In the genomic region with DNA sequence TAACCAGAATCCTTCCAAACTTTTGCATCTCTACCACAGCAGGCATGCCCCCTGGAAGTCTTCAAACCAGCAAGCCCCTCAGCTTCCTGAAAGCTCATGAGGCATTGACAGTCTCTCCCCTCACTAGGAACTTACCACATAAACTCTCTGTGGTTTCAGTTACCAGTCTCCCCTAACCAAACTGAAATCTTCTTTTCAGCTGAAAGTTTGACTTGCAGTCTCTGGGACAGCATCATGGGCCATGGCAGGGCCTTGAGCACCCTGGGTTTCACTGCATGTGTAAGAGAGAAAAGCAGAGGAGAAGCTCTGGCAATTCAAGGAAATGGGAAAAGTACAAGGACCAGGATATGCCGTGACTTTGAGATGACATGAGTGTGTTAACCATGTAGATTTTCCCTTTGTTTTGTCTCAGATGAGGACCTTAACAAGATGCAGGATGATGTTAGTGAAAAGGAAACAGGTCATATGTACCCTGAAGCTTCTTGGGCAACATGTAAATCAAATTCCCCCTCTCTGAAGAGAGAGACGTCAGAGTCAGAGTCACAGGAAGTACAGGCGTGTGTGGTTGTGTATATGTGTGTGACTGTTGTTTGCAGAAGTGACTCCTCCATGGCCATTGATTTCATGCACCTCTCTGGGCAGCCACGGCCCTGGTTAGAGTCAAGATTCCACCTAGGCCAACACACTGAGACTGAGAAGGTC, we compare ENCODE assay signal across 8 cellular contexts.
DNase-seq lines count a peak whose midpoint lies in the region; ATAC-seq and TF ChIP-seq lines count a peak whose summit lies in the region.

No MANE protein-coding gene starts in this region.

- H3K4me2 ChIP-seq in OCI-LY3 (ENCODE audit: low read length): peak overlapping the region; percentile 25; the same call in 1 of the 2 replicates

- no peaks in the 10 kb centered on the region for H3K9me3 ChIP-seq in OCI-LY3 (ENCODE audit: insufficient read depth, low read length)
- no peaks in the 10 kb centered on the region for H3K9me3 ChIP-seq in transverse colon

- H3K9me3 Mint-ChIP-seq in activated naive CD4-positive, alpha-beta T cell treated with anti-CD3 and anti-CD28 coated beads, Interleukin-2, amount 50 U/mL, for 72 hours: peaks cover 4 to 5% of the 10 kb centered on the region in 2 donors

- no peak overlapping the region for H3K4me3 ChIP-seq in OCI-LY3 (ENCODE audit: low read length)
- no peak overlapping the region for H3K4me3 ChIP-seq in transverse colon

- peak overlapping the region; percentile 33; the same call in 1 of the 2 replicates for H2AFZ ChIP-seq in OCI-LY3 (ENCODE audit: low read depth, low read length)

- H3K36me3 Mint-ChIP-seq in activated naive CD4-positive, alpha-beta T cell treated with anti-CD3 and anti-CD28 coated beads, Interleukin-2, amount 50 U/mL, for 72 hours: no peaks in the 10 kb centered on the region

- no peaks in the 10 kb centered on the region for H3K79me2 ChIP-seq in OCI-LY3 (ENCODE audit: low read length)

- H3K27ac ChIP-seq in OCI-LY3 (ENCODE audit: low read length) (no peak overlapping the region), transverse colon (peak overlapping the region in 3 of 4 donors; percentile 22 to 32 (median 31)), substantia nigra (ENCODE audit: low read depth, low read length, poor library complexity, severe bottlenecking) (no peak overlapping the region)

- no peak overlapping the region for H3K9ac ChIP-seq in OCI-LY3 (ENCODE audit: low read length)

- H4K20me1 ChIP-seq in OCI-LY3 (ENCODE audit: insufficient read depth, low read length): no peaks in the 10 kb centered on the region

- 77 to 80% methylated on average over 3 to 4 of the region's 4 CpGs for WGBS in transverse colon (ENCODE audit: low coverage in 1 of 2), 2 donors

- TF ChIP-seq EP300 in transverse colon (IDR thresholded peaks at IDR 0.05; ENCODE audit: low read depth): no peak

- in situ Hi-C loops in transverse colon (cut with MboI; ENCODE audit: low pct_ligation_motif_present in 1 of 4, low pct_unique_long_range_greater_than_20kb in 1 of 4, low sequenced_read_pairs in 3 of 4) (no loop called here), KBM-7 (cut with MboI; ENCODE audit: low pct_unique_long_range_greater_than_20kb, low sequenced_read_pairs) (no loop called here)

- TF ChIP-seq CTCF in OCI-LY3 (IDR thresholded peaks at IDR 0.05; ENCODE audit: low read depth, low read length): no peak
- TF ChIP-seq CTCF in transverse colon (IDR thresholded peaks at IDR 0.05): no peak

- H3K4me1 ChIP-seq in OCI-LY3 (ENCODE audit: low read length): peaks cover 16% of the 10 kb centered on the region
- peaks cover 0 to 26% (median 11%) of the 10 kb centered on the region in 4 donors for H3K4me1 ChIP-seq in transverse colon

- intact Hi-C loops in transverse colon (cut with DNase I; ENCODE audit: low total_unique reads): no loop called here

- H3K36me3 ChIP-seq in OCI-LY3 (replicated peaks; ENCODE audit: low read depth, low read length) (no peaks in the 10 kb centered on the region), transverse colon (no peaks in the 10 kb centered on the region)

- peak overlapping the region; percentile 19 to 26 for H3K27ac Mint-ChIP-seq in activated naive CD4-positive, alpha-beta T cell treated with anti-CD3 and anti-CD28 coated beads, Interleukin-2, amount 50 U/mL, for 72 hours

- TF ChIP-seq POLR2A in transverse colon (IDR thresholded peaks at IDR 0.05): no peak

- DNase-seq in activated naive CD4-positive, alpha-beta T cell treated with anti-CD3 and anti-CD28 coated beads, Interleukin-2, amount 50 U/mL, for 72 hours (ENCODE audit: low spot score in 2 of 2): no peak
- no peak for DNase-seq in activated naive CD4-positive, alpha-beta T cell treated with Interleukin-2 at 50 U/mL for 16 hours
- no peak for DNase-seq in transverse colon
- DNase-seq in substantia nigra (lab: John Stamatoyannopoulos, UW): no peak
- no peak for DNase-seq in KBM-7
- DNase-seq in NCI-H524 treated with DMSO at 0.1 percent for 48 hours (lab: John Stamatoyannopoulos, UW): no peak

- H3K27me3 ChIP-seq in OCI-LY3 (ENCODE audit: low read depth, low read length) (no peaks in the 10 kb centered on the region), transverse colon (no peaks in the 10 kb centered on the region)

- peak; percentile 74 to 78 for ATAC-seq in activated naive CD4-positive, alpha-beta T cell treated with anti-CD3 and anti-CD28 coated beads, Interleukin-2, amount 50 U/mL, for 72 hours
- ATAC-seq in HG02885 (IDR thresholded peaks at IDR 0.05; ENCODE audit: poor library complexity, unreplicated experiment): peak; percentile 85

Comparison
In these comparisons a context has a peak if more than half of its experiments do, and no peak if none do; other contexts are left out.
1. H3K27ac ChIP-seq: peak in transverse colon (3 of 4); none in OCI-LY3 (single experiment) and substantia nigra (single experiment).